Comparison of ENCODE assay signal across 28 cellular contexts in the genomic region with DNA sequence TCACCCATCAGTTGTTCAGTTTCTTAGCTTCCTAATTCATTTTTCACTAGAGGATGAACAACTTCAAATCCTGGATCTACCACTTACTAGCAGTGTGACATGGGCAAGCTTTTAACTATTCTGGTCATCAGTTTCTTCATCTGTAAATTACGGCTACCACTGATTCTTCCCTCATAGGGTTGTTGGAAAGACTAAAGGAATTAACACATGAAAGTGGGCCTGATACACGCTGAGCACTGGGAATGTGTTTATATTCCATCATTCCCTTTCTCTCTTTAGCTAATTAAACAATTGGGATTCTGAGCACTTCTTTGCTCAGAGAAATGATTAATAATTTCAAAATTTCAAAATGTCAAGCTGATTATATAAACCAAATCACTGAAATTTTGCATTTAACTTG.
"Had no signal": no experiment of that assay in that cellular context is flagged by ENCODE, and none has a peak within 500 bp of the region (broad histone marks: within the 10 kb centered on the region; RNA-seq: fewer than 3 reads in every experiment).

No MANE protein-coding gene starts in this region.

- H3K4me3 ChIP-seq: cardiac muscle cell, SJCRH30, SK-N-MC had no signal

- H3K36me3 ChIP-seq: cardiac muscle cell, SJCRH30, WERI-Rb-1 had no signal

- H3K9me3 ChIP-seq: SJCRH30 had no signal

- ATAC-seq: activated CD8-positive, alpha-beta T cell treated with anti-CD3 and anti-CD28 coated beads for 36 hours; activated T-cell treated with anti-CD3 and anti-CD28 coated beads, Interleukin-2, amount 50 U/mL, for 72 hours; activated T-helper 17 cell treated with anti-CD3 and anti-CD28 coated beads, Interleukin-2, amount 50 U/mL, for 72 hours; Panc1 had no signal

- H3K27ac ChIP-seq: cardiac muscle cell, SJCRH30, SK-N-MC, WERI-Rb-1 had no signal

- H3K27me3 ChIP-seq: cardiac muscle cell, SJCRH30 had no signal

- H3K4me1 ChIP-seq: SJCRH30 had no signal

- DNase-seq: activated CD4-positive, alpha-beta T cell treated with anti-CD3 and anti-CD28 coated beads, Interleukin-2, amount 10 ng/mL, durations not matched to agents 24 days and 14 days; activated CD4-positive, alpha-beta T cell treated with anti-CD3 and anti-CD28 coated beads, Interleukin-2, amount 50 U/mL, for 4 hours; activated CD8-positive, alpha-beta T cell treated with anti-CD3 and anti-CD28 coated beads for 36 hours; activated effector memory CD4-positive, alpha-beta T cell treated with anti-CD3 and anti-CD28 coated beads, Interleukin-2, amount 50 U/mL, for 16 hours; activated naive CD4-positive, alpha-beta T cell; activated naive CD4-positive, alpha-beta T cell treated with anti-CD3 and anti-CD28 coated beads, Interleukin-2, amount 50 U/mL, for 16 hours; activated naive CD8-positive, alpha-beta T cell treated with anti-CD3 and anti-CD28 coated beads for 36 hours; activated T-cell treated with anti-CD3 and anti-CD28 coated beads, Interleukin-2, amount 50 U/mL, for 1 hour; activated T-cell treated with anti-CD3 and anti-CD28 coated beads, Interleukin-2, amount 50 U/mL, for 72 hours; amniotic stem cell; aorta; NCI-H1092 treated with DMSO at 0.1 percent for 48 hours; NCI-H1417; NCI-H187 treated with DMSO at 0.1 percent for 48 hours; NCI-H2081; NCI-H2171 treated with DMSO at 0.1 percent for 48 hours; NCI-H226; NCI-H446 treated with DMSO at 0.1 percent for 48 hours; NCI-H524; NCI-H69; SHP77; SJCRH30; T1000; WERI-Rb-1 had no signal
